In genomic region chr1:245605480-245606156, GRCh38 we compare ENCODE assay signal across 12 cellular contexts.
A peak's percentile ranks its signal among the peaks of the same experiment; 100 is the strongest.
DNase-seq lines count a peak whose midpoint lies in the region; ATAC-seq and TF ChIP-seq lines count a peak whose summit lies in the region.
"Had no signal": no experiment of that assay in that cellular context is flagged by ENCODE, and none has a peak within 500 bp of the region (broad histone marks: within the 10 kb centered on the region; RNA-seq: fewer than 3 reads in every experiment).

No MANE protein-coding gene starts in this region.

- no peaks in the 10 kb centered on the region for H3K9me3 Mint-ChIP-seq in H9
- H3K9me3 Mint-ChIP-seq: activated T-cell treated with anti-CD3 and anti-CD28 coated beads, Interleukin-2, amount 50 U/mL, for 72 hours had no signal

- no peak overlapping the region for H3K4ac ChIP-seq in H9 (ENCODE audit: low read depth, low read length)

- TF ChIP-seq CTCF in A673 (conservative IDR thresholded peaks at IDR 0.05; ENCODE audit: low read depth, low read length) (no peak), H9 (conservative IDR thresholded peaks at IDR 0.05) (no peak), brain microvascular endothelial cell (IDR thresholded peaks at IDR 0.05; ENCODE audit: low read depth, low read length, missing control alignments) (no peak), colonic mucosa (IDR thresholded peaks at IDR 0.05) (no peak)

- WGBS in H9 (ENCODE audit: extremely low coverage, insufficient read length, low lambda C conversion rate) = no CpG with 5 or more reads among the region's 14 CpGs

- H3K27me3 Mint-ChIP-seq in H9 (ENCODE audit: low read depth) = peaks cover 2% of the 10 kb centered on the region; the same call in 1 of the 2 replicates

- H3K27ac Mint-ChIP-seq in H9 = no peak overlapping the region
- H3K27ac Mint-ChIP-seq: activated T-cell treated with anti-CD3 and anti-CD28 coated beads, Interleukin-2, amount 50 U/mL, for 72 hours; B cell had no signal

- H3K23ac ChIP-seq in H9 (ENCODE audit: insufficient read length, low read depth, low read length) = no peak overlapping the region

- H4K91ac ChIP-seq in H9 (ENCODE audit: insufficient read length, low read depth, low read length) = no peak overlapping the region

- no peaks in the 10 kb centered on the region for H3K79me1 ChIP-seq in H9 (ENCODE audit: insufficient read depth, low read depth, low read length, poor library complexity, severe bottlenecking)

- intact Hi-C loops in A673 (cut with micrococcal nuclease; ENCODE audit: unreplicated experiment) (no loop called here), colonic mucosa (cut with DNase I) (no loop called here)

- H3K36me3 Mint-ChIP-seq in H9 (ENCODE audit: insufficient read depth in 1 of 3, low read depth in 3 of 3) = no peaks in the 10 kb centered on the region

- no peaks in the 10 kb centered on the region for H3K23me2 ChIP-seq in H9 (ENCODE audit: insufficient read length, low read depth, low read length, poor library complexity, severe bottlenecking)

- ATAC-seq in HG03108 (IDR thresholded peaks at IDR 0.05; ENCODE audit: unreplicated experiment) = no peak
- ATAC-seq: activated T-cell treated with anti-CD3 and anti-CD28 coated beads, Interleukin-2, amount 50 U/mL, for 72 hours had no signal

- CTCF ChIA-PET in A673 (lab: Charles Lee) = no interaction called here

- POLR2A ChIA-PET in A673 (lab: Charles Lee; ENCODE audit: low non-redundant PET) = no interaction called here

- no peaks in the 10 kb centered on the region for H3K9me3 ChIP-seq in A673 (ENCODE audit: low read depth, low read length, poor library complexity, severe bottlenecking)
- no peaks in the 10 kb centered on the region for H3K9me3 ChIP-seq in H9 (ENCODE audit: control insufficient read depth, low read depth, low read length)
- no peaks in the 10 kb centered on the region for H3K9me3 ChIP-seq in colonic mucosa
- H3K9me3 ChIP-seq: Peyer's patch had no signal

- H2BK15ac ChIP-seq in H9 (ENCODE audit: low read depth, low read length) = no peak overlapping the region

- peaks cover 0 to 6% of the 10 kb centered on the region in 2 experiments; a peak in 2 of 4 replicates for H3K4me1 Mint-ChIP-seq in H9
- H3K4me1 Mint-ChIP-seq: B cell had no signal

- H3K79me2 ChIP-seq in H9 (ENCODE audit: insufficient read depth, low read length) = no peaks in the 10 kb centered on the region

- H2AFZ ChIP-seq in H9 (ENCODE audit: low read length) = no peak overlapping the region

- no peak overlapping the region for H3K14ac ChIP-seq in H9 (ENCODE audit: insufficient read depth, low read length)

- H3K27ac ChIP-seq in A673 (ENCODE audit: low read depth, low read length, poor library complexity, severe bottlenecking) (no peak overlapping the region), H9 (ENCODE audit: insufficient read length, low read depth, low read length) (no peak overlapping the region), brain microvascular endothelial cell (no peak overlapping the region), colonic mucosa (no peak overlapping the region)
- H3K27ac ChIP-seq: Peyer's patch had no signal

- H3K4me3 ChIP-seq in A673 (ENCODE audit: low read depth, low read length, poor library complexity, severe bottlenecking) (no peak overlapping the region), brain microvascular endothelial cell (ENCODE audit: low read depth, low read length) (no peak overlapping the region), colonic mucosa (no peak overlapping the region)
- H3K4me3 ChIP-seq: Peyer's patch had no signal

- H3K4me1 ChIP-seq in A673 (ENCODE audit: insufficient read depth, low read length, poor library complexity, severe bottlenecking) (no peaks in the 10 kb centered on the region), H9 (ENCODE audit: insufficient read depth, low read length) (no peaks in the 10 kb centered on the region), colonic mucosa (no peaks in the 10 kb centered on the region)

- H2BK12ac ChIP-seq in H9 (ENCODE audit: insufficient read length, low read depth, low read length) = no peak overlapping the region

- no peak overlapping the region for H2BK120ac ChIP-seq in H9 (ENCODE audit: low read depth, low read length, poor library complexity, severe bottlenecking)

- H2BK5ac ChIP-seq in H9 (ENCODE audit: insufficient read length, low read length) = no peak overlapping the region

- no peak overlapping the region for H4K5ac ChIP-seq in H9 (ENCODE audit: insufficient read length, low read depth, low read length)

- H3K36me3 ChIP-seq in A673 (ENCODE audit: insufficient read depth, low read length, poor library complexity, severe bottlenecking) (no peaks in the 10 kb centered on the region), brain microvascular endothelial cell (replicated peaks) (no peaks in the 10 kb centered on the region), colonic mucosa (no peaks in the 10 kb centered on the region)
- H3K36me3 ChIP-seq: Peyer's patch had no signal

- in situ Hi-C loops in brain microvascular endothelial cell (cut with HindIII; ENCODE audit: low pct_ligation_motif_present, low sequenced_read_pairs) = no loop called here

- H3K4me2 ChIP-seq in H9 (ENCODE audit: insufficient read depth, insufficient read length, low read length) = no peak overlapping the region

- H4K8ac ChIP-seq in H9 (replicated peaks; ENCODE audit: insufficient read length, low read depth, low read length) = no peak overlapping the region

- peaks cover 39% of the 10 kb centered on the region for H3K27me3 ChIP-seq in A673 (replicated peaks; ENCODE audit: insufficient read depth, low read depth, low read length, poor library complexity)
- H3K27me3 ChIP-seq in H9 (ENCODE audit: insufficient read depth, low read length) = no peaks in the 10 kb centered on the region
- H3K27me3 ChIP-seq in brain microvascular endothelial cell (replicated peaks) = no peaks in the 10 kb centered on the region
- H3K27me3 ChIP-seq in colonic mucosa = no peaks in the 10 kb centered on the region
- H3K27me3 ChIP-seq: Peyer's patch had no signal

- H3K18ac ChIP-seq in H9 (ENCODE audit: insufficient read length, low read depth, low read length) = peak overlapping the region; percentile 12

- H2AK5ac ChIP-seq in H9 (ENCODE audit: insufficient read length, low read length) = no peak overlapping the region

- H3K9ac ChIP-seq in H9 (ENCODE audit: extremely low read depth, insufficient read length, low read length) (no peak overlapping the region), colonic mucosa (ENCODE audit: low read depth in 2 of 2, low read length in 2 of 2) (no peak overlapping the region)

- no peak overlapping the region for H2BK20ac ChIP-seq in H9 (ENCODE audit: low read depth, low read length, poor library complexity, severe bottlenecking)

- H3T11ph ChIP-seq in H9 (ENCODE audit: low read length) = no peak overlapping the region

- no peak overlapping the region for H3K56ac ChIP-seq in H9 (ENCODE audit: insufficient read length, low read depth, low read length)

- no TSS peak for BruUV-seq in A673 (replicated peaks; lab: Mats Ljungman, UMichigan)

- no peak overlapping the region for H3K4me3 Mint-ChIP-seq in H9
- H3K4me3 Mint-ChIP-seq: activated T-cell treated with anti-CD3 and anti-CD28 coated beads, Interleukin-2, amount 50 U/mL, for 72 hours; B cell had no signal

- peak; percentile 11 for DNase-seq in A673 (ENCODE audit: low spot score)
- DNase-seq in H9 = peak; percentile 27
- peak; percentile 41 for DNase-seq in brain microvascular endothelial cell
- peak; percentile 87 for DNase-seq in hepatic stellate cell (ENCODE audit: low spot score)
- DNase-seq in NOMO-1 treated with DMSO at 0.1 percent for 48 hours (lab: John Stamatoyannopoulos, UW; ENCODE audit: unreplicated experiment) = no peak
- DNase-seq in colonic mucosa = no peak
- no peak for DNase-seq in LoVo (ENCODE audit: low spot score)
- DNase-seq: activated T-cell treated with anti-CD3 and anti-CD28 coated beads, Interleukin-2, amount 50 U/mL, for 72 hours; dermis blood vessel endothelial cell; Peyer's patch had no signal

- no peaks in the 10 kb centered on the region for H4K20me1 ChIP-seq in H9 (ENCODE audit: control insufficient read depth, insufficient read depth, insufficient read length)

Comparison
In these comparisons a context has a peak if more than half of its experiments do, and no peak if none do; other contexts are left out.
1. DNase-seq: peak in A673 (single experiment), H9 (single experiment), brain microvascular endothelial cell (single experiment) and hepatic stellate cell (single experiment); none in NOMO-1 treated with DMSO at 0.1 percent for 48 hours (single experiment), colonic mucosa (single experiment) and LoVo (single experiment).